ENCODE assay signal across 12 cellular contexts in genomic region chr10:24255907-24256306, GRCh38. TPM values are rescaled to one million over a fixed set of nuclear protein-coding genes. Genes with fewer than 3 reads are reported as not detected.
A peak's percentile ranks its signal among the peaks of the same experiment; 100 is the strongest.
DNase-seq lines count a peak whose midpoint lies in the region; TF ChIP-seq lines count a peak whose summit lies in the region.
"Had no signal": no experiment of that assay in that cellular context is flagged by ENCODE, and none has a peak within 500 bp of the region (broad histone marks: within the 10 kb centered on the region; RNA-seq: fewer than 3 reads in every experiment).

No MANE protein-coding gene starts in this region.

- TF ChIP-seq CTCF in SK-N-SH (IDR thresholded peaks at IDR 0.05) (no peak), cardiac muscle cell (IDR thresholded peaks at IDR 0.05; ENCODE audit: low read depth, low read length) (no peak), prostate gland (IDR thresholded peaks at IDR 0.05) (no peak)

- no peaks in the 10 kb centered on the region for H3K79me2 ChIP-seq in SK-N-SH (ENCODE audit: insufficient read depth)

- POLR2A ChIA-PET in SK-N-SH (lab: Yijun Ruan, JAX): interaction anchor here (0.5 to 1.0 kb wide), 2 partner anchors 47 to 95 kb away, joined by 3 read pairs; partner anchors contain the start of gene KIAA1217

- TF ChIP-seq EP300 in SK-N-SH (IDR thresholded peaks at IDR 0.05; ENCODE audit: borderline replicate concordance in 1 of 2, low read depth in 1 of 2, low read length in 1 of 2): peak; percentile 40 to 44; a peak in 3 of 4 replicates

- no peaks in the 10 kb centered on the region for H3K27me3 ChIP-seq in HAP-1 (ENCODE audit: low read depth)
- H3K27me3 ChIP-seq in SK-N-SH (ENCODE audit: insufficient read depth): no peaks in the 10 kb centered on the region
- no peaks in the 10 kb centered on the region for H3K27me3 ChIP-seq in cardiac muscle cell
- H3K27me3 ChIP-seq in prostate gland (replicated peaks; ENCODE audit: insufficient read depth): no peaks in the 10 kb centered on the region
- H3K27me3 ChIP-seq: transverse colon had no signal

- DNase-seq in HAP-1 (ENCODE audit: low spot score in 2 of 2) (peak; percentile 30 to 60), SK-N-SH (peak; percentile 70), cardiac muscle cell (ENCODE audit: low read depth in 1 of 2, low spot score in 1 of 2) (no peak), prostate gland (ENCODE audit: low spot score) (peak; percentile 91), NK-92 (lab: John Stamatoyannopoulos, UW; ENCODE audit: unreplicated experiment) (no peak), NCI-H1092 (lab: John Stamatoyannopoulos, UW) (no peak), COR-L47 (lab: John Stamatoyannopoulos, UW) (no peak)
- DNase-seq in stimulated activated CD4-positive, alpha-beta T cell treated with anti-CD3 and anti-CD28 coated beads, Interleukin-4, amount 100 ng/mL, for 1 hour: no peak
- DNase-seq: CD8-positive, alpha-beta T cell; NCI-H1048; occipital lobe; transverse colon had no signal

- CTCF ChIA-PET in SK-N-SH (lab: Yijun Ruan, JAX): interaction anchor here (0.6 to 0.9 kb wide), 2 partner anchors 27 to 158 kb away, joined by 3 read pairs; no protein-coding TSS in a partner anchor

- H2AFZ ChIP-seq in SK-N-SH (ENCODE audit: low read depth): peak overlapping the region; percentile 75; the same call in 1 of the 2 replicates

- TF ChIP-seq POLR2A in prostate gland (IDR thresholded peaks at IDR 0.05): no peak

- no peaks in the 10 kb centered on the region for H3K9me2 ChIP-seq in SK-N-SH

- H3K4me3 ChIP-seq in HAP-1: peak overlapping the region; percentile 39
- no peak overlapping the region for H3K4me3 ChIP-seq in SK-N-SH (ENCODE audit: low read depth in 2 of 2, low read length in 1 of 2)
- no peak overlapping the region for H3K4me3 ChIP-seq in cardiac muscle cell
- peak overlapping the region in 1 of 2 donors; percentile 31 for H3K4me3 ChIP-seq in prostate gland
- H3K4me3 ChIP-seq: transverse colon had no signal

- H3K9ac ChIP-seq in SK-N-SH: peak overlapping the region; percentile 44; the same call in 1 of the 2 replicates

- 8% methylated on average over 5 of the region's 5 CpGs for WGBS in SK-N-SH (ENCODE audit: low lambda C conversion rate)
- WGBS in prostate gland: 22% methylated on average over 5 of the region's 5 CpGs

- H3K27ac ChIP-seq in SK-N-SH (ENCODE audit: low read depth in 2 of 2, low read length in 1 of 2): peak overlapping the region; percentile 75 to 92
- H3K27ac ChIP-seq in cardiac muscle cell: peak overlapping the region; percentile 92
- peak overlapping the region; percentile 79 to 83 for H3K27ac ChIP-seq in prostate gland
- H3K27ac ChIP-seq: transverse colon had no signal

- in situ Hi-C loops in HAP-1 (cut with MboI; ENCODE audit: low sequenced_read_pairs): no loop called here

- intact Hi-C loops in prostate gland (cut with DNase I): no loop called here

- H3K4me1 ChIP-seq in HAP-1 (peaks cover 18% of the 10 kb centered on the region), SK-N-SH (ENCODE audit: control insufficient read depth in 1 of 2, insufficient read depth in 2 of 2, low read depth in 1 of 2, low read length in 1 of 2) (peaks cover 16 to 33% of the 10 kb centered on the region in 2 experiments), cardiac muscle cell (ENCODE audit: low read depth) (peaks cover 30% of the 10 kb centered on the region), prostate gland (replicated peaks) (peaks cover 18% of the 10 kb centered on the region)
- H3K4me1 ChIP-seq: transverse colon had no signal

- no peaks in the 10 kb centered on the region for H4K20me1 ChIP-seq in SK-N-SH (ENCODE audit: insufficient read depth)

- TF ChIP-seq RAD21 in SK-N-SH (IDR thresholded peaks at IDR 0.05; ENCODE audit: low read length): peak; percentile 15; the same call in 1 of the 2 replicates

- H3K36me3 ChIP-seq in HAP-1 (replicated peaks): no peaks in the 10 kb centered on the region
- no peaks in the 10 kb centered on the region for H3K36me3 ChIP-seq in SK-N-SH (replicated peaks in 1 of 2; ENCODE audit: control insufficient read depth in 1 of 2, insufficient read depth in 2 of 2, low read length in 1 of 2)
- H3K36me3 ChIP-seq in cardiac muscle cell: no peaks in the 10 kb centered on the region
- H3K36me3 ChIP-seq in prostate gland: no peaks in the 10 kb centered on the region
- H3K36me3 ChIP-seq: transverse colon had no signal

- H3F3A ChIP-seq in SK-N-SH (replicated peaks; ENCODE audit: insufficient read depth): peaks cover 14% of the 10 kb centered on the region

- H3K4me2 ChIP-seq in SK-N-SH: peak overlapping the region; percentile 51

- H3K9me3 ChIP-seq in HAP-1: no peaks in the 10 kb centered on the region
- no peaks in the 10 kb centered on the region for H3K9me3 ChIP-seq in SK-N-SH
- H3K9me3 ChIP-seq in cardiac muscle cell (ENCODE audit: low read depth): no peaks in the 10 kb centered on the region
- no peaks in the 10 kb centered on the region for H3K9me3 ChIP-seq in prostate gland
- H3K9me3 ChIP-seq: transverse colon had no signal

TF ChIP-seq in SK-N-SH, 30 proteins besides CTCF, POLR2A, EP300 and RAD21 (continues in another document):
- TF ChIP-seq GABPA (IDR thresholded peaks at IDR 0.05; ENCODE audit: low read depth): no peak
- TF ChIP-seq TEAD4 (IDR thresholded peaks at IDR 0.05; ENCODE audit: borderline replicate concordance, insufficient read depth): peak; percentile 46; the same call in 1 of the 2 replicates
- TF ChIP-seq TAF1 (IDR thresholded peaks at IDR 0.05; ENCODE audit: borderline replicate concordance, low read depth, low read length): no peak
- no peak; the same call in 1 of the 2 replicates for TF ChIP-seq GATA2 (CRISPR knock-in tag; IDR thresholded peaks at IDR 0.05)
- TF ChIP-seq MEF2A (IDR thresholded peaks at IDR 0.05; ENCODE audit: borderline replicate concordance, low read depth): no peak
- TF ChIP-seq NFIC (IDR thresholded peaks at IDR 0.05; ENCODE audit: borderline replicate concordance): peak; percentile 71
- TF ChIP-seq SMC3 (IDR thresholded peaks at IDR 0.05; ENCODE audit: low read depth, low read length): peak; percentile 9; the same call in 1 of the 2 replicates
- TF ChIP-seq TCF12 (IDR thresholded peaks at IDR 0.05): peak; percentile 88
- no peak for TF ChIP-seq ZBTB33 (IDR thresholded peaks at IDR 0.05; ENCODE audit: borderline replicate concordance, low read depth)
- TF ChIP-seq USF2 (IDR thresholded peaks at IDR 0.05; ENCODE audit: borderline replicate concordance, low read depth, low read length): no peak
- no peak for TF ChIP-seq RCOR1 (IDR thresholded peaks at IDR 0.05; ENCODE audit: low read length)
- 0 out of 2 replicates have a peak, but pooled peaks have one; percentile 37 for TF ChIP-seq JUND (IDR thresholded peaks at IDR 0.05)
- TF ChIP-seq FOXM1 (IDR thresholded peaks at IDR 0.05; ENCODE audit: low read depth): 0 out of 2 replicates have a peak, but pooled peaks have one; percentile 46
- no peak for TF ChIP-seq RFX5 (IDR thresholded peaks at IDR 0.05; ENCODE audit: low read length)
- TF ChIP-seq MAX (IDR thresholded peaks at IDR 0.05; ENCODE audit: low read depth): no peak; the same call in 1 of the 2 replicates
- TF ChIP-seq CHD2 (IDR thresholded peaks at IDR 0.05; ENCODE audit: low read length, partially characterized antibody): peak; percentile 40
- TF ChIP-seq FOSL2 (IDR thresholded peaks at IDR 0.05; ENCODE audit: borderline replicate concordance, low read depth): no peak
- no peak for TF ChIP-seq RXRA (IDR thresholded peaks at IDR 0.05; ENCODE audit: borderline replicate concordance, low read depth)
- no peak for TF ChIP-seq IRF3 (IDR thresholded peaks at IDR 0.05; ENCODE audit: low read depth, low read length)
- TF ChIP-seq POLR2AphosphoS5 (IDR thresholded peaks at IDR 0.05; ENCODE audit: low read depth, low read length): peak; percentile 67; the same call in 1 of the 2 replicates

RNA-seq across cellular contexts. Expression of gene KIAA1217, which starts 47.0 kb away (rescaled TPM):
- polyA plus RNA-seq in SK-N-SH (2012; rRNA removed) (4.2 and 7.2 TPM in 2 replicates), cardiac muscle cell (8.9 and 13.3 TPM in 2 replicates)
- polyA plus RNA-seq in SK-N-SH (2012; cell fraction: cytosol; rRNA removed): 4.4 and 5.3 TPM in 2 replicates
- polyA plus RNA-seq in SK-N-SH (2012; cell fraction: nucleus; rRNA removed): 15.2 and 19.9 TPM in 2 replicates
- total RNA-seq in cardiac muscle cell (9.8 and 23.1 TPM in 2 replicates), prostate gland (100 to 1,000 TPM in 1 of 2 donors, 10 to 100 TPM in 1; 92.5 to 188 TPM)

Comparison
In these comparisons a context has a peak if more than half of its experiments do, and no peak if none do; other contexts are left out.
1. DNase-seq: peak in HAP-1 (2 of 2), SK-N-SH (single experiment) and prostate gland (single experiment); none in cardiac muscle cell (0 of 2), NK-92 (single experiment), NCI-H1092 (single experiment), COR-L47 (single experiment) and stimulated activated CD4-positive, alpha-beta T cell treated with anti-CD3 and anti-CD28 coated beads, Interleukin-4, amount 100 ng/mL, for 1 hour (single experiment).
2. Peak in every context shown above with its lines, with median percentiles within 50 percentile points of each other: H3K27ac ChIP-seq.